ENCODE assay signal across 34 cellular contexts in genomic region chr1:219308367-219308766, GRCh38.
"Had no signal": no experiment of that assay in that cellular context is flagged by ENCODE, and none has a peak within 500 bp of the region (broad histone marks: within the 10 kb centered on the region; RNA-seq: fewer than 3 reads in every experiment).

No MANE protein-coding gene starts in this region.

- DNase-seq: activated effector memory CD4-positive, alpha-beta T cell treated with anti-CD3 and anti-CD28 coated beads, Interleukin-2, amount 50 U/mL, for 16 hours; activated effector memory CD4-positive, alpha-beta T cell treated with Interleukin-2 at 50 U/mL for 16 hours; activated gamma-delta T cell; activated gamma-delta T cell treated with Interleukin-2 at 50 U/mL for 16 hours; activated naive CD4-positive, alpha-beta T cell; activated naive CD4-positive, alpha-beta T cell treated with anti-CD3 and anti-CD28 coated beads for 36 hours; activated naive CD4-positive, alpha-beta T cell treated with anti-CD3 and anti-CD28 coated beads, Interleukin-2, amount 10 ng/mL, durations not matched to agents 7 days and 5 days; activated naive CD4-positive, alpha-beta T cell treated with anti-CD3 and anti-CD28 coated beads, Interleukin-2, amount 50 U/mL, for 16 hours; activated naive CD4-positive, alpha-beta T cell treated with Interleukin-2 at 50 U/mL for 16 hours; activated naive CD8-positive, alpha-beta T cell treated with anti-CD3 and anti-CD28 coated beads for 36 hours; activated naive CD8-positive, alpha-beta T cell treated with anti-CD3 and anti-CD28 coated beads, Interleukin-2, amount 10 ng/mL, durations not matched to agents 7 days and 5 days; activated naive CD8-positive, alpha-beta T cell treated with anti-CD3 and anti-CD28 coated beads, Interleukin-2, amount 50 U/mL, for 24 hours; activated T-cell treated with anti-CD3 and anti-CD28 coated beads, Interleukin-2, amount 50 U/mL, for 1 hour; activated T-cell treated with anti-CD3 and anti-CD28 coated beads, Interleukin-2, amount 50 U/mL, for 24 hours; activated T-cell treated with anti-CD3 and anti-CD28 coated beads, Interleukin-2, amount 50 U/mL, for 4 hours; activated T-cell treated with anti-CD3 and anti-CD28 coated beads, Interleukin-2, amount 50 U/mL, for 48 hours; activated T-cell treated with anti-CD3 and anti-CD28 coated beads, Interleukin-2, amount 50 U/mL, for 72 hours; adrenal gland; amniotic stem cell; amygdala; anterior cingulate cortex; aorta; body of pancreas; brain microvascular endothelial cell; caudate nucleus; central memory CD4-positive, alpha-beta T cell; cerebellar nuclear complex had no signal

- FAIRE-seq: astrocyte, bronchial epithelial cell had no signal

- H3K4me1 ChIP-seq: body of pancreas, breast epithelium had no signal

- H3K9me3 ChIP-seq: adrenal gland, ascending aorta, body of pancreas, breast epithelium had no signal

- ATAC-seq: activated naive CD4-positive, alpha-beta T cell treated with anti-CD3 and anti-CD28 coated beads, Interleukin-2, amount 50 U/mL, for 72 hours; activated naive CD8-positive, alpha-beta T cell treated with anti-CD3 and anti-CD28 coated beads, Interleukin-2, amount 50 U/mL, for 24 hours; activated T-cell treated with anti-CD3 and anti-CD28 coated beads, Interleukin-2, amount 50 U/mL, for 4 hours; activated T-cell treated with anti-CD3 and anti-CD28 coated beads, Interleukin-2, amount 50 U/mL, for 72 hours; activated T-helper 17 cell treated with anti-CD3 and anti-CD28 coated beads, Interleukin-2, amount 50 U/mL, for 72 hours; body of pancreas had no signal

- H3K27me3 ChIP-seq: adrenal gland, ascending aorta, body of pancreas, brain microvascular endothelial cell, breast epithelium, cardiac muscle cell had no signal

- H3K36me3 ChIP-seq: adrenal gland, ascending aorta, brain microvascular endothelial cell, breast epithelium, cardiac muscle cell had no signal

- H3K27ac ChIP-seq: adrenal gland, ascending aorta, body of pancreas, brain microvascular endothelial cell, breast epithelium, cardiac muscle cell had no signal

- H3K4me3 ChIP-seq: adrenal gland, ascending aorta, body of pancreas, breast epithelium, cardiac muscle cell had no signal
